Comparison of ENCODE assay signal across 8 cellular contexts in genomic region chr15:80072285-80072684, GRCh38. TPM values are rescaled to one million over a fixed set of nuclear protein-coding genes. Genes with fewer than 3 reads are reported as not detected.
DNase-seq lines count a peak whose midpoint lies in the region; ATAC-seq and TF ChIP-seq lines count a peak whose summit lies in the region.

No MANE protein-coding gene starts in this region.

- H3K36me3 Mint-ChIP-seq in CD14-positive monocyte (peaks cover 2 to 9% of the 10 kb centered on the region in 2 donors), nephron progenitor cell (ENCODE audit: low read depth) (peaks cover 5% of the 10 kb centered on the region)

- no peak for DNase-seq in CD14-positive monocyte (ENCODE audit: low spot score)
- DNase-seq in NCI-H2171 treated with DMSO at 0.1 percent for 48 hours (lab: John Stamatoyannopoulos, UW), result peak; percentile 89
- DNase-seq in fibroblast of the conjunctiva (ENCODE audit: low read depth), result peak; percentile 77
- peak; percentile 15 for DNase-seq in nephron progenitor cell
- no peak for DNase-seq in activated gamma-delta T cell treated with Interleukin-2 at 50 U/mL for 16 hours

- TF ChIP-seq CTCF in CD14-positive monocyte (IDR thresholded peaks at IDR 0.05), result no peak
- TF ChIP-seq CTCF in VCaP (conservative IDR thresholded peaks at IDR 0.05), result no peak
- no peak for TF ChIP-seq CTCF in nephron progenitor cell (IDR thresholded peaks at IDR 0.05)

- H3K27ac ChIP-seq in VCaP, result peak overlapping the region; percentile 71

- intact Hi-C loops in CD14-positive monocyte (cut with micrococcal nuclease), result no loop called here

- H3K4me1 Mint-ChIP-seq in CD14-positive monocyte (peaks cover 42% of the 10 kb centered on the region), nephron progenitor cell (peaks cover 56% of the 10 kb centered on the region)

- no peaks in the 10 kb centered on the region for H3K9me3 Mint-ChIP-seq in CD14-positive monocyte
- H3K9me3 Mint-ChIP-seq in nephron progenitor cell, result no peaks in the 10 kb centered on the region

- H3K27ac Mint-ChIP-seq in CD14-positive monocyte (peak overlapping the region in 5 of 7 donors; percentile 28 to 70 (median 57)), nephron progenitor cell (no peak overlapping the region)

- H3K27me3 Mint-ChIP-seq in CD14-positive monocyte (ENCODE audit: low read depth in 3 of 3), result no peaks in the 10 kb centered on the region
- no peaks in the 10 kb centered on the region for H3K27me3 Mint-ChIP-seq in nephron progenitor cell (ENCODE audit: low read depth, poor library complexity)

- H3K4me3 Mint-ChIP-seq in CD14-positive monocyte (peak overlapping the region; percentile 39 to 82), nephron progenitor cell (peak overlapping the region; percentile 97)

- ATAC-seq in GM18907 (IDR thresholded peaks at IDR 0.05; ENCODE audit: unreplicated experiment) (peak; percentile 85), HG03196 (IDR thresholded peaks at IDR 0.05; ENCODE audit: unreplicated experiment) (peak; percentile 79)

RNA-seq across cellular contexts. Expression of gene ZFAND6, which starts 12.8 kb away (rescaled TPM):
- 100 to 1,000 TPM in 1 of 2 donors, 10 to 100 TPM in 1; 99.6 to 106 TPM for polyA plus RNA-seq in CD14-positive monocyte

Comparison
In these comparisons a context has a peak if more than half of its experiments do, and no peak if none do; other contexts are left out.
1. DNase-seq: peak in NCI-H2171 treated with DMSO at 0.1 percent for 48 hours (single experiment), fibroblast of the conjunctiva (single experiment) and nephron progenitor cell (single experiment); none in CD14-positive monocyte (single experiment) and activated gamma-delta T cell treated with Interleukin-2 at 50 U/mL for 16 hours (single experiment).